Comparison of ENCODE assay signal across 12 cellular contexts in genomic region chr6:151029976-151030375, GRCh38.
"Had no signal": no experiment of that assay in that cellular context is flagged by ENCODE, and none has a peak within 500 bp of the region (broad histone marks: within the 10 kb centered on the region; RNA-seq: fewer than 3 reads in every experiment).

No MANE protein-coding gene starts in this region.

- DNase-seq: activated gamma-delta T cell; effector CD8-positive, alpha-beta T cell; left colon; occipital lobe; retina; stimulated activated CD4-positive, alpha-beta T cell treated with anti-CD3 and anti-CD28 coated beads, Interleukin-2, amount 100 ng/mL, for 24 hours; stimulated activated naive CD4-positive, alpha-beta T cell treated with Interleukin-2 at 50 U/mL for 16 hours; SW 1271; T-helper 2 cell; thyroid gland had no signal

- H3K27ac ChIP-seq: thyroid gland, vagina had no signal

- H3K9me3 ChIP-seq: thyroid gland, vagina had no signal

- H3K36me3 ChIP-seq: thyroid gland, vagina had no signal

- H3K27me3 ChIP-seq: thyroid gland, vagina had no signal

- H3K4me1 ChIP-seq: vagina had no signal

- H3K4me3 ChIP-seq: lung, thyroid gland, vagina had no signal

- ATAC-seq: left colon had no signal
